In the genomic region with DNA sequence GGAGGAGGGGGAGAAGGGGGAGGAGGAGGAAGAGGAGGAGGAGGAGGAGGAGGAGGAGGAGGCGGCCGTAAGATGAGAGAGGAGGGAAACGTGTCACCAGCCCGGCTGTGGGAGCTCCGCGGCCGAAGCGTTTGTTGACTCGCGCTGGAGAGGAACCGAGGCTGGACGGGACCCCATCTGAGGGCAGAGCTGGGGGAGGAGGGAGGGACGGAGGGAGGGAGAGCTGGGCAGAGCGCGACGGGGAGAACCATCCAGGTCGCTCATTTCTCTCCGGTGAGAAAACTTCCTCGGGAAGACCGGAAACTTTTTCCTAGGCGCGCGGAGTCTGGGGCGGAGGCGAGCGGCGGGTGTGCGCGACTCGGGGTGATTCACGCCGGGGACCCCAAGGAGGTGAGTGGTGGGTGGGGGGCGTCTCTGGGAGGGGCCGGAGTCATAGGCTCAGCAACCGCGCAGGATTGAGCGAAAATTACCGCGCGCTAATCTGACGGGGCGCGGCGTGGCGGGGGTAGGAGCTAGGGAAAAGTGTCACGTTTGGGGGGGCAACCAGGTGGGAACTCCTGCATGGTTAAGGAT, we compare ENCODE assay signal across 8 cellular contexts.
A peak's percentile ranks its signal among the peaks of the same experiment; 100 is the strongest.
DNase-seq lines count a peak whose midpoint lies in the region; ATAC-seq and TF ChIP-seq lines count a peak whose summit lies in the region.

No MANE protein-coding gene starts in this region.

- H3K9ac ChIP-seq in NT2/D1 (ENCODE audit: insufficient read length, low read depth), result peak overlapping the region; percentile 78

- H3K27ac ChIP-seq in coronary artery (peak overlapping the region; percentile 3 to 57), lower lobe of right lung (peak overlapping the region; percentile 66), thymus (ENCODE audit: low read depth) (no peak overlapping the region)

- ATAC-seq in lower lobe of right lung, result peak; percentile 58 to 73

- H3K4me3 ChIP-seq in NT2/D1 (ENCODE audit: insufficient read length, low read depth), result peak overlapping the region; percentile 78
- H3K4me3 ChIP-seq in coronary artery, result peak overlapping the region; percentile 76
- peak overlapping the region; percentile 77 for H3K4me3 ChIP-seq in lower lobe of right lung
- H3K4me3 ChIP-seq in thymus (ENCODE audit: low read length), result peak overlapping the region; percentile 61

- peaks cover 17% of the 10 kb centered on the region for H3K36me3 ChIP-seq in NT2/D1 (ENCODE audit: insufficient read depth, insufficient read length, low read length)
- H3K36me3 ChIP-seq in lower lobe of right lung, result peaks cover 2% of the 10 kb centered on the region
- H3K36me3 ChIP-seq in thymus (ENCODE audit: control insufficient read depth, insufficient read depth), result no peaks in the 10 kb centered on the region

- under 1% methylated on average over 46 of the region's 46 CpGs for WGBS in thymus

- peaks cover 55% of the 10 kb centered on the region for H3K27me3 ChIP-seq in NT2/D1 (ENCODE audit: insufficient read depth, insufficient read length)
- peaks cover 12% of the 10 kb centered on the region for H3K27me3 ChIP-seq in lower lobe of right lung (ENCODE audit: low read depth)
- H3K27me3 ChIP-seq in thymus (ENCODE audit: control insufficient read depth, insufficient read depth), result peaks cover 11% of the 10 kb centered on the region

- DNase-seq in GDM1 (lab: John Stamatoyannopoulos, UW) (peak; percentile 62), NT2/D1 (ENCODE audit: low read depth, low spot score) (no peak), coronary artery (ENCODE audit: low spot score) (no peak), lower lobe of right lung (peak; percentile 60), DMS79 treated with DMSO at 0.1 percent for 48 hours (lab: John Stamatoyannopoulos, UW) (no peak), hippocampal formation (lab: John Stamatoyannopoulos, UW) (no peak)
- no peak for DNase-seq in activated CD4-positive, CD25-positive, alpha-beta regulatory T cell treated with anti-CD3 and anti-CD28 coated beads, Interleukin-2, amount 50 U/mL, for 72 hours

- H3K4me1 ChIP-seq in NT2/D1 (ENCODE audit: insufficient read depth, insufficient read length) (peaks cover 3% of the 10 kb centered on the region), lower lobe of right lung (peaks cover 32% of the 10 kb centered on the region), thymus (ENCODE audit: control insufficient read depth, insufficient read depth, low read length) (no peaks in the 10 kb centered on the region)

- intact Hi-C loops in lower lobe of right lung (cut with DNase I), result no loop called here

- H3K9me3 ChIP-seq in NT2/D1 (ENCODE audit: insufficient read depth, low read length), result peaks cover 3% of the 10 kb centered on the region; the same call in 1 of the 2 replicates
- H3K9me3 ChIP-seq in lower lobe of right lung, result no peaks in the 10 kb centered on the region
- H3K9me3 ChIP-seq in thymus (ENCODE audit: control insufficient read depth), result no peaks in the 10 kb centered on the region

- TF ChIP-seq CTCF in coronary artery (IDR thresholded peaks at IDR 0.05) (no peak), lower lobe of right lung (IDR thresholded peaks at IDR 0.05) (no peak)

Comparison
In these comparisons a context has a peak if more than half of its experiments do, and no peak if none do; other contexts are left out.
1. DNase-seq: peak in GDM1 (single experiment) and lower lobe of right lung (single experiment); none in NT2/D1 (single experiment), coronary artery (single experiment), DMS79 treated with DMSO at 0.1 percent for 48 hours (single experiment), hippocampal formation (0 of 2) and activated CD4-positive, CD25-positive, alpha-beta regulatory T cell treated with anti-CD3 and anti-CD28 coated beads, Interleukin-2, amount 50 U/mL, for 72 hours (single experiment).
2. Peak in every context shown above with its lines, with median percentiles within 50 percentile points of each other: H3K4me3 ChIP-seq.